In the genomic region with DNA sequence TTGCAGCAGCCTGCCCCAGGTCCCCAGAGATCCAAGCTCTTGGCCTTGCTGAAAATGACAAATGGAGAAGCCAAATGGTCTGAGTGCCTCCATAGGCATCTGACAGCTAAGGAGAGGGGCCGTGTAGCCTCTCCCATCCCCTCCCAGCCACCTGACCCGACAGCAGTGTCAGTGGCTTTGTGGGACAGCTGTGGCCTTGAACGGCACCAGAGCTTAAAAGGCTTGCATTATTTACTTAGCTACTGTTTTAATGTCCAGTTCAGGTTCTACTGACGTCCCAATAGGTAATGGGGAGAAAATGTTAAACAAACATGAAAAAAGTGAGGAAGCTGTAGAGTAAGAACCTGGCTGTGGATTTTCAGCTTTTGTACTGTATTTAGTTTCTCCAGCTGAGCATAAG, we compare ENCODE assay signal across 23 cellular contexts.
"Had no signal": no experiment of that assay in that cellular context is flagged by ENCODE, and none has a peak within 500 bp of the region (broad histone marks: within the 10 kb centered on the region; RNA-seq: fewer than 3 reads in every experiment).

No MANE protein-coding gene starts in this region.

- H3K27me3 ChIP-seq: breast epithelium, left lung, ovary, testis, vagina had no signal

- ATAC-seq: activated CD8-positive, alpha-beta T cell treated with anti-CD3 and anti-CD28 coated beads for 36 hours; activated T-cell treated with anti-CD3 and anti-CD28 coated beads, Interleukin-2, amount 50 U/mL, for 4 hours; esophagus mucosa; left lung; lower lobe of right lung; stimulated activated naive CD8-positive, alpha-beta T cell treated with anti-CD3 and anti-CD28 coated beads, Interleukin-15, Interleukin-2, amounts not matched to agents 100 U/mL and 50 U/mL, for 24 hours had no signal

- H3K27ac ChIP-seq: breast epithelium, left lung, lower lobe of right lung, ovary, prostate gland, testis, vagina had no signal

- DNase-seq: activated B cell treated with CpG ODN at 0.5 μM for 24 hours; activated CD4-positive, alpha-beta T cell treated with anti-CD3 and anti-CD28 coated beads, Interleukin-2, amount 50 U/mL, for 1 hour; activated CD8-positive, alpha-beta T cell treated with anti-CD3 and anti-CD28 coated beads for 36 hours; activated naive CD8-positive, alpha-beta T cell treated with anti-CD3 and anti-CD28 coated beads, Interleukin-2, amount 50 U/mL, for 24 hours; activated T-cell treated with anti-CD3 and anti-CD28 coated beads, Interleukin-2, amount 50 U/mL, for 4 hours; amygdala; endodermal cell; foreskin fibroblast; kidney glomerular epithelial cell; left lung; lower lobe of right lung; mesenchymal stem cell; nephron progenitor cell; ovary; spleen; stimulated activated naive CD8-positive, alpha-beta T cell treated with anti-CD3 and anti-CD28 coated beads, Interleukin-15, Interleukin-2, amounts not matched to agents 100 U/mL and 50 U/mL, for 24 hours; T-helper 2 cell; testis; trophoblast cell had no signal

- H3K4me1 ChIP-seq: breast epithelium, lower lobe of right lung, prostate gland, testis had no signal

- H3K4me3 ChIP-seq: breast epithelium, left lung, lower lobe of right lung, ovary, prostate gland, spleen, testis, vagina had no signal

- H3K9me3 ChIP-seq: breast epithelium, left lung, lower lobe of right lung, ovary, prostate gland, spleen, testis, vagina had no signal

- H3K36me3 ChIP-seq: breast epithelium, left lung, lower lobe of right lung, ovary, prostate gland, spleen, vagina had no signal
